In the genomic region with DNA sequence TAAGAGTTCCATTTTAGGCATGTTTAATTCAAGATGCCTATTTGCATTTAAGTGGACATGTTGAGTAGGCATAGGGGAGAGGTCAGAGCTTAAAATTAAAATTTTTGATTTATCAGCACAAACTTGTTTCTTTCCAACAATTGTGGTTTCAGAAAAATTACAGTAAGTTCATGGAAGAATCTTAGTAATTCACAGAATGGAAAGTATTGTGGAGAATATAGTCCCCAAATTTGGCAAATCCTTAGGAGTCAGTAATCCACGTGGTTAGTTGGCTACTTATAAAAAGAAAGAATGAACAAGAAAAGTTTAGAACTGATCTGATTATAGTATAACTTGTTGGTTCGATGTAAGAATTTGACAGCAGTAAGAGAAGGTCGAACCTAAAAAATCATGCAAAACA, we compare ENCODE assay signal across 10 cellular contexts.
"Had no signal": no experiment of that assay in that cellular context is flagged by ENCODE, and none has a peak within 500 bp of the region (broad histone marks: within the 10 kb centered on the region; RNA-seq: fewer than 3 reads in every experiment).

No MANE protein-coding gene starts in this region.

- H3K27ac ChIP-seq: GM23248, HL-60 had no signal

- H3K9ac ChIP-seq: GM23248 had no signal

- H3K4me3 ChIP-seq: GM23248, HAP-1, K562 had no signal

- DNase-seq: GM23248, GOT3, H7, HFFc6, IMR-90, KG1 had no signal

- ATAC-seq: HCT116, K562 had no signal

- H3K9me3 ChIP-seq: HAP-1 had no signal

- H2AFZ ChIP-seq: GM23248 had no signal

- FAIRE-seq: K562 had no signal

- H3K4me1 ChIP-seq: HAP-1 had no signal

- H3K36me3 ChIP-seq: HAP-1 had no signal
